29 cellular contexts compared by ENCODE assay signal in the genomic region with DNA sequence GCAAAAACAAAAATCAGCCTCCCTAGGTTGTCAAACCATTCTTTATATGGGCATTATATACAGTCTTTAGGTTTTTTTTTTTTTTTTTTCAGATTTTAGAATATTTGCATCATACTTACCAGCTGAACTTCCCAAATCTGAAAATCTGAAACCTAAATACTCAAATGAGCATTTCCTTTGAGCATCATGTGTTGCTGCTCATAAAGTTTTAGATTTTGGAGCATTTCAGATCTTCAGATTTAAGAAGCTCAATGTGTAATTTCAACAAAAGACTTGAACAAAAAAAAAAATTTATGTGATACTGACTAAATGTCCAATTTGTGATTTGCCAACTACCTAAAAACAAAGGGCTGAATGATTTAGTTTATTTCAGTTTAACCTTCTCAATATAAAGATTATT. TPM values are rescaled to one million over a fixed set of nuclear protein-coding genes. Genes with fewer than 3 reads are reported as not detected.
"Had no signal": no experiment of that assay in that cellular context is flagged by ENCODE, and none has a peak within 500 bp of the region (broad histone marks: within the 10 kb centered on the region; RNA-seq: fewer than 3 reads in every experiment).

No MANE protein-coding gene starts in this region.

- H3K36me3 ChIP-seq: adrenal gland, prostate gland had no signal

- H3K27me3 ChIP-seq: adrenal gland, ascending aorta, brain microvascular endothelial cell, hepatocyte, thyroid gland had no signal

- H3K4me3 Mint-ChIP-seq: activated naive CD8-positive, alpha-beta T cell; activated T-cell treated with anti-CD3 and anti-CD28 coated beads, Interleukin-2, amount 50 U/mL, for 24 hours; activated T-helper 17 cell treated with anti-CD3 and anti-CD28 coated beads, Interleukin-2, amount 50 U/mL, for 72 hours; effector memory CD8-positive, alpha-beta T cell; immature natural killer cell; mesothelial cell of epicardium; natural killer cell; stimulated activated naive CD8-positive, alpha-beta T cell treated with anti-CD3 and anti-CD28 coated beads, Interleukin-15, Interleukin-2, amounts not matched to agents 100 ng/mL and 50 ng/mL, for 24 hours had no signal

- H3K9me3 ChIP-seq: adrenal gland, ascending aorta, left ventricle myocardium inferior, prostate gland, thyroid gland had no signal

- DNase-seq: activated CD4-positive, alpha-beta T cell treated with anti-CD3 and anti-CD28 coated beads, Interleukin-2, amount 50 U/mL, for 4 hours; activated CD8-positive, alpha-beta memory T cell treated with anti-CD3 and anti-CD28 coated beads for 24 hours; activated CD8-positive, alpha-beta memory T cell treated with anti-CD3 and anti-CD28 coated beads, Interleukin-2, amount 50 U/mL, for 4 hours; activated T-cell treated with anti-CD3 and anti-CD28 coated beads, Interleukin-2, amount 50 U/mL, for 24 hours; adrenal gland; brain microvascular endothelial cell; central memory CD4-positive, alpha-beta T cell; effector memory CD8-positive, alpha-beta T cell; glutamatergic neuron; immature natural killer cell; left ventricle myocardium inferior; natural killer cell; stimulated activated CD4-positive, alpha-beta T cell treated with anti-CD3 and anti-CD28 coated beads, Interleukin-4, amount 100 ng/mL, for 24 hours; substantia nigra; thyroid gland had no signal

- H3K9me3 Mint-ChIP-seq: activated T-cell treated with anti-CD3 and anti-CD28 coated beads, Interleukin-2, amount 50 U/mL, for 24 hours; activated T-helper 17 cell treated with anti-CD3 and anti-CD28 coated beads, Interleukin-2, amount 50 U/mL, for 72 hours; effector memory CD8-positive, alpha-beta T cell; immature natural killer cell; mesothelial cell of epicardium; natural killer cell; stimulated activated naive CD8-positive, alpha-beta T cell treated with anti-CD3 and anti-CD28 coated beads, Interleukin-15, Interleukin-2, amounts not matched to agents 100 ng/mL and 50 ng/mL, for 24 hours had no signal

- H3K36me3 Mint-ChIP-seq: natural killer cell had no signal

- ATAC-seq: activated T-helper 17 cell treated with anti-CD3 and anti-CD28 coated beads, Interleukin-2, amount 50 U/mL, for 72 hours; effector memory CD8-positive, alpha-beta T cell; esophagus mucosa; natural killer cell had no signal

- H2AFZ ChIP-seq: hepatocyte had no signal

- H3K4me1 ChIP-seq: prostate gland had no signal

- H3K27ac Mint-ChIP-seq: activated T-cell treated with anti-CD3 and anti-CD28 coated beads, Interleukin-2, amount 50 U/mL, for 24 hours; activated T-helper 17 cell treated with anti-CD3 and anti-CD28 coated beads, Interleukin-2, amount 50 U/mL, for 72 hours; effector memory CD8-positive, alpha-beta T cell; immature natural killer cell; mesothelial cell of epicardium; stimulated activated naive CD8-positive, alpha-beta T cell treated with anti-CD3 and anti-CD28 coated beads, Interleukin-15, Interleukin-2, amounts not matched to agents 100 ng/mL and 50 ng/mL, for 24 hours had no signal

- H3K27ac ChIP-seq: adrenal gland, ascending aorta, brain microvascular endothelial cell, hepatocyte, left ventricle myocardium inferior, prostate gland, thyroid gland had no signal

- FAIRE-seq: colon, endothelial cell of umbilical vein, frontal cortex had no signal

- H3K4me3 ChIP-seq: adrenal gland, ascending aorta, hepatocyte, left ventricle myocardium inferior, prostate gland, thyroid gland had no signal

- H3K27me3 Mint-ChIP-seq: activated naive CD8-positive, alpha-beta T cell; activated T-cell treated with anti-CD3 and anti-CD28 coated beads, Interleukin-2, amount 50 U/mL, for 24 hours; activated T-helper 17 cell treated with anti-CD3 and anti-CD28 coated beads, Interleukin-2, amount 50 U/mL, for 72 hours; effector memory CD8-positive, alpha-beta T cell; stimulated activated naive CD8-positive, alpha-beta T cell treated with anti-CD3 and anti-CD28 coated beads, Interleukin-15, Interleukin-2, amounts not matched to agents 100 ng/mL and 50 ng/mL, for 24 hours had no signal

RNA-seq across cellular contexts. Expression of gene WNT16, which starts 53.7 kb away (rescaled TPM):
- total RNA-seq: activated T-helper 17 cell treated with anti-CD3 and anti-CD28 coated beads, Interleukin-2, amount 50 U/mL, for 72 hours; ascending aorta; dermis microvascular lymphatic vessel endothelial cell; endothelial cell of umbilical vein; left ventricle myocardium inferior; lung microvascular endothelial cell; natural killer cell; T-helper 2 cell treated with Interferon-gamma antibody and Interleukin-4, amounts not matched to agents 100 ng/mL and 5 ng/mL, for 36 hours; thyroid gland had no signal
- polyA plus RNA-seq: endothelial cell of umbilical vein, immature natural killer cell had no signal
